Comparison of ENCODE assay signal across 8 cellular contexts in genomic region chr10:79248341-79248931, GRCh38.
DNase-seq lines count a peak whose midpoint lies in the region; ATAC-seq and TF ChIP-seq lines count a peak whose summit lies in the region.

No MANE protein-coding gene starts in this region.

- peaks cover 67% of the 10 kb centered on the region for H3K4me1 Mint-ChIP-seq in activated T-helper 2 cell treated with anti-CD3 and anti-CD28 coated beads, Interferon-gamma antibody, Interleukin-2, Interleukin-4, amounts not matched to agents 10 μg/mL and 5 μg/mL and 100 μg/mL, durations not matched to agents 14 hours and 24 hours and 36 hours (ENCODE audit: low read depth)
- peaks cover 90 to 94% of the 10 kb centered on the region in 2 donors for H3K4me1 Mint-ChIP-seq in immature natural killer cell

- H3K9me3 Mint-ChIP-seq in activated T-helper 2 cell treated with anti-CD3 and anti-CD28 coated beads, Interferon-gamma antibody, Interleukin-2, Interleukin-4, amounts not matched to agents 10 μg/mL and 5 μg/mL and 100 μg/mL, durations not matched to agents 14 hours and 24 hours and 36 hours: no peaks in the 10 kb centered on the region
- H3K9me3 Mint-ChIP-seq in immature natural killer cell: no peaks in the 10 kb centered on the region

- peak; percentile 65 for TF ChIP-seq EP300 in stomach (IDR thresholded peaks at IDR 0.05)

- H3K4me1 ChIP-seq in HUES64 (ENCODE audit: insufficient read depth, low read length): no peaks in the 10 kb centered on the region
- peaks cover 56 to 100% (median 88%) of the 10 kb centered on the region in 4 donors for H3K4me1 ChIP-seq in stomach

- peak overlapping the region; percentile 78 for H3K4me3 Mint-ChIP-seq in activated T-helper 2 cell treated with anti-CD3 and anti-CD28 coated beads, Interferon-gamma antibody, Interleukin-2, Interleukin-4, amounts not matched to agents 10 μg/mL and 5 μg/mL and 100 μg/mL, durations not matched to agents 14 hours and 24 hours and 36 hours (ENCODE audit: low read depth)
- peak overlapping the region; percentile 57 to 77 (median 64) for H3K4me3 Mint-ChIP-seq in immature natural killer cell

- H3K27me3 Mint-ChIP-seq in activated T-helper 2 cell treated with anti-CD3 and anti-CD28 coated beads, Interferon-gamma antibody, Interleukin-2, Interleukin-4, amounts not matched to agents 10 μg/mL and 5 μg/mL and 100 μg/mL, durations not matched to agents 14 hours and 24 hours and 36 hours (ENCODE audit: low read depth): no peaks in the 10 kb centered on the region
- H3K27me3 Mint-ChIP-seq in immature natural killer cell (ENCODE audit: low read depth in 3 of 3): peaks cover 0 to 6% (median 2%) of the 10 kb centered on the region in 3 donors

- peak overlapping the region; percentile 12; the same call in 1 of the 2 replicates for H3K9ac ChIP-seq in HUES64 (ENCODE audit: low read depth, low read length)

- ATAC-seq in HG03354 (IDR thresholded peaks at IDR 0.05; ENCODE audit: poor library complexity, severe bottlenecking, unreplicated experiment): no peak
- ATAC-seq in GM21825 (IDR thresholded peaks at IDR 0.05; ENCODE audit: unreplicated experiment): no peak

- WGBS in HUES64: 84% methylated on average over 11 of the region's 11 CpGs
- 62 to 80% (median 66%) methylated on average over 9 to 11 of the region's 11 CpGs for WGBS in stomach, 5 donors

- intact Hi-C loops in activated T-helper 2 cell treated with anti-CD3 and anti-CD28 coated beads, Interferon-gamma antibody, Interleukin-2, Interleukin-4, amounts not matched to agents 10 μg/mL and 5 μg/mL and 100 μg/mL, durations not matched to agents 14 hours and 24 hours and 36 hours (cut with micrococcal nuclease): loop anchor here (1.0 to 5.0 kb wide), 3 partner anchors 18 to 181 kb away; partner anchors contain the start of gene ZMIZ1
- intact Hi-C loops in stomach (cut with DNase I; ENCODE audit: low total_unique reads): no loop called here

- H3K27ac ChIP-seq in HUES64 (ENCODE audit: low read depth, low read length) (no peak overlapping the region), stomach (peak overlapping the region; percentile 3 to 92 (median 86))

- H3K4me3 ChIP-seq in HUES64 (ENCODE audit: low read length): no peak overlapping the region
- H3K4me3 ChIP-seq in stomach: no peak overlapping the region

- H3K27me3 ChIP-seq in HUES64 (ENCODE audit: insufficient read depth, low read length): peaks cover 20% of the 10 kb centered on the region
- no peaks in the 10 kb centered on the region for H3K27me3 ChIP-seq in stomach

- TF ChIP-seq POLR2A in stomach (IDR thresholded peaks at IDR 0.05): no peak

- no peaks in the 10 kb centered on the region for H3K9me3 ChIP-seq in HUES64 (ENCODE audit: insufficient read depth, low read depth, low read length)
- no peaks in the 10 kb centered on the region for H3K9me3 ChIP-seq in stomach

- DNase-seq in activated T-helper 2 cell treated with anti-CD3 and anti-CD28 coated beads, Interferon-gamma antibody, Interleukin-2, Interleukin-4, amounts not matched to agents 10 μg/mL and 5 μg/mL and 100 μg/mL, durations not matched to agents 14 hours and 24 hours and 36 hours (ENCODE audit: low spot score): no peak
- DNase-seq in immature natural killer cell (peak in 1 of 3 donors; percentile 46), stomach (no peak), NCI-H510A treated with DMSO at 0.1 percent for 48 hours (lab: John Stamatoyannopoulos, UW) (no peak)
- no peak for DNase-seq in stimulated activated CD4-positive, alpha-beta T cell treated with anti-CD3 and anti-CD28 coated beads, Interleukin-2, amount 100 ng/mL, for 24 hours

- H3K36me3 Mint-ChIP-seq in activated T-helper 2 cell treated with anti-CD3 and anti-CD28 coated beads, Interferon-gamma antibody, Interleukin-2, Interleukin-4, amounts not matched to agents 10 μg/mL and 5 μg/mL and 100 μg/mL, durations not matched to agents 14 hours and 24 hours and 36 hours (ENCODE audit: low read depth): peaks cover 33% of the 10 kb centered on the region
- H3K36me3 Mint-ChIP-seq in immature natural killer cell: no peaks in the 10 kb centered on the region

- TF ChIP-seq CTCF in stomach (IDR thresholded peaks at IDR 0.05): no peak

- H3K27ac Mint-ChIP-seq in activated T-helper 2 cell treated with anti-CD3 and anti-CD28 coated beads, Interferon-gamma antibody, Interleukin-2, Interleukin-4, amounts not matched to agents 10 μg/mL and 5 μg/mL and 100 μg/mL, durations not matched to agents 14 hours and 24 hours and 36 hours: peak overlapping the region; percentile 92
- H3K27ac Mint-ChIP-seq in immature natural killer cell: peak overlapping the region; percentile 72 to 87 (median 80)

- 0 out of 2 replicates have a peak, but pooled peaks cover 2% of the 10 kb centered on the region for H3K36me3 ChIP-seq in HUES64 (ENCODE audit: insufficient read depth, low read length)
- peaks cover 0 to 24% (median 9%) of the 10 kb centered on the region in 4 donors for H3K36me3 ChIP-seq in stomach
